Comparison of ENCODE assay signal across 1 cellular context in the genomic region with DNA sequence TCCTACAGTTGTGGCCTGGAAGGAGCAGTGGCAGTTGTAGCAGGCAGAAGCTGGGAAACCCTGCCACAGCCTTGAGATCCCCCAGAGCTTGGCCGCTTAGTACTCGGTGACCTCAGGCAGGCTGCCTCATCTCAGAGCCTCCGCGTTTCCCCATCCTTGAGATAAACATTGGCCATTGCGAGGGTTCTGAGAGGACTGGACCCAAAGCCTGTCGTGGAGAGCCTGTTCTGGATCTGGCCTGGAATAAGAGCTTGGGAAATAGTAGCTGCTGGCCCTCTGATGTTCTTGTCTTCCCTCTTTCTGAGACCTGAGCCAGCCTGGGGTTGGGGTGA.
TF ChIP-seq lines count a peak whose summit lies in the region.

No MANE protein-coding gene starts in this region.

TF ChIP-seq in IMR-90, 13 proteins besides CTCF, POLR2A, EP300 and RAD21 (continued from another document):
- TF ChIP-seq ELK1 (IDR thresholded peaks at IDR 0.05; ENCODE audit: borderline replicate concordance, low read depth, low read length) (no peak), MAZ (IDR thresholded peaks at IDR 0.05; ENCODE audit: borderline replicate concordance, low read depth, low read length) (no peak), MAFK (IDR thresholded peaks at IDR 0.05; ENCODE audit: low read depth, low read length) (no peak), MXI1 (IDR thresholded peaks at IDR 0.05; ENCODE audit: borderline replicate concordance, low read depth, low read length) (no peak; the same call in 1 of the 2 replicates)
TF ChIP-seq in IMR-90: peak in this region for 0.
